ENCODE assay signal across 21 cellular contexts in genomic region chr14:89424241-89424640, GRCh38. TPM values are rescaled to one million over a fixed set of nuclear protein-coding genes. Genes with fewer than 3 reads are reported as not detected.
A peak's percentile ranks its signal among the peaks of the same experiment; 100 is the strongest.
DNase-seq lines count a peak whose midpoint lies in the region; ATAC-seq and TF ChIP-seq lines count a peak whose summit lies in the region.
"Had no signal": no experiment of that assay in that cellular context is flagged by ENCODE, and none has a peak within 500 bp of the region (broad histone marks: within the 10 kb centered on the region; RNA-seq: fewer than 3 reads in every experiment).

No MANE protein-coding gene starts in this region.

- H4K20me1 ChIP-seq in DND-41 (ENCODE audit: insufficient read depth, low read length) = no peaks in the 10 kb centered on the region

- H3K9ac ChIP-seq in DND-41 (ENCODE audit: low read depth, low read length) = no peak overlapping the region
- peak overlapping the region; percentile 5; the same call in 1 of the 2 replicates for H3K9ac ChIP-seq in iPS-20b (ENCODE audit: low read depth, low read length)
- H3K9ac ChIP-seq: parathyroid adenoma had no signal

- ATAC-seq in DND-41 (ENCODE audit: insufficient read depth, low read depth) = no peak
- no peak for ATAC-seq in GM21423 (IDR thresholded peaks at IDR 0.05; ENCODE audit: unreplicated experiment)
- ATAC-seq: right lobe of liver had no signal

- TF ChIP-seq CTCF in DND-41 (IDR thresholded peaks at IDR 0.05; ENCODE audit: borderline replicate concordance, extremely low read depth, low read length, poor library complexity, severe bottlenecking) (no peak), GM20000 (IDR thresholded peaks at IDR 0.05; ENCODE audit: extremely low read depth, missing control alignments) (no peak)

- H3K27ac ChIP-seq in DND-41 (ENCODE audit: low read length) (0 out of 2 replicates have a peak overlapping the region, but pooled peaks have one; percentile 5), SJSA1 (peak overlapping the region; percentile 92), iPS-20b (ENCODE audit: low read length) (no peak overlapping the region)
- H3K27ac ChIP-seq: hepatocyte, parathyroid adenoma, right lobe of liver, uterus had no signal

- no peak overlapping the region for H2AFZ ChIP-seq in DND-41 (ENCODE audit: low read depth, low read length)
- H2AFZ ChIP-seq: hepatocyte, parathyroid adenoma had no signal

- peaks cover 51% of the 10 kb centered on the region for H3K79me2 ChIP-seq in DND-41 (ENCODE audit: insufficient read depth, low read length)

- DNase-seq in NCI-H510A treated with DMSO at 0.1 percent for 48 hours (lab: John Stamatoyannopoulos, UW) (peak; percentile 26), NCI-H510A (lab: John Stamatoyannopoulos, UW) (no peak), DND-41 (no peak), SJSA1 (ENCODE audit: low read depth in 1 of 2, low spot score in 2 of 2) (peak in 1 of 2 experiments; percentile 69), GM20000 (ENCODE audit: low spot score) (no peak)
- no peak for DNase-seq in activated CD8-positive, alpha-beta memory T cell treated with anti-CD3 and anti-CD28 coated beads, Interleukin-2, amount 50 U/mL, for 48 hours
- DNase-seq: anterior cingulate cortex; Caco-2; central memory CD4-positive, alpha-beta T cell; foreskin fibroblast; MV-4-11; NCI-H1930; right lobe of liver; stimulated activated CD8-positive, alpha-beta memory T cell treated with anti-CD3 and anti-CD28 coated beads, Interleukin-4, amount 100 ng/mL, for 48 hours; T1000; uterus had no signal

- H3K36me3 ChIP-seq in DND-41 (ENCODE audit: insufficient read depth, low read length) (no peaks in the 10 kb centered on the region), SJSA1 (no peaks in the 10 kb centered on the region), iPS-20b (ENCODE audit: insufficient read depth, low read depth, low read length) (peaks cover 5% of the 10 kb centered on the region)
- H3K36me3 ChIP-seq: right lobe of liver, uterus had no signal

- no peak overlapping the region for H3K4me2 ChIP-seq in DND-41 (ENCODE audit: insufficient read depth, low read length)
- H3K4me2 ChIP-seq: hepatocyte had no signal

- H3K27me3 ChIP-seq in DND-41 (ENCODE audit: insufficient read depth, low read length, poor library complexity) = no peaks in the 10 kb centered on the region
- H3K27me3 ChIP-seq in SJSA1 (replicated peaks) = no peaks in the 10 kb centered on the region
- H3K27me3 ChIP-seq in iPS-20b (ENCODE audit: insufficient read depth, low read length) = no peaks in the 10 kb centered on the region
- H3K27me3 ChIP-seq: hepatocyte, right lobe of liver, uterus had no signal

- H3K4me1 ChIP-seq in DND-41 (ENCODE audit: insufficient read depth, low read length) = peaks cover 31% of the 10 kb centered on the region
- H3K4me1 ChIP-seq in SJSA1 (replicated peaks) = peaks cover 55% of the 10 kb centered on the region
- H3K4me1 ChIP-seq in iPS-20b (ENCODE audit: insufficient read depth, low read length) = peaks cover 20% of the 10 kb centered on the region

- H3K9me3 ChIP-seq in DND-41 (ENCODE audit: insufficient read depth, low read length, severe bottlenecking) (no peaks in the 10 kb centered on the region), SJSA1 (replicated peaks) (no peaks in the 10 kb centered on the region), iPS-20b (ENCODE audit: insufficient read depth, low read depth, low read length) (no peaks in the 10 kb centered on the region)
- H3K9me3 ChIP-seq: Caco-2, right lobe of liver, uterus had no signal

- no peak overlapping the region for H3K4me3 ChIP-seq in DND-41 (ENCODE audit: low read depth in 1 of 2, low read length in 2 of 2)
- no peak overlapping the region for H3K4me3 ChIP-seq in SJSA1
- no peak overlapping the region for H3K4me3 ChIP-seq in iPS-20b (ENCODE audit: low read length)
- H3K4me3 ChIP-seq: hepatocyte, lung, right lobe of liver, uterus had no signal

RNA-seq across cellular contexts. Expression of gene FOXN3, which starts 7.2 kb away (rescaled TPM):
- total RNA-seq in SJSA1 (2014; rRNA removed; shearing (Covaris generic)) = 19.3 and 31.0 TPM in 2 replicates
